Comparison of ENCODE assay signal across 1 cellular context in the genomic region with DNA sequence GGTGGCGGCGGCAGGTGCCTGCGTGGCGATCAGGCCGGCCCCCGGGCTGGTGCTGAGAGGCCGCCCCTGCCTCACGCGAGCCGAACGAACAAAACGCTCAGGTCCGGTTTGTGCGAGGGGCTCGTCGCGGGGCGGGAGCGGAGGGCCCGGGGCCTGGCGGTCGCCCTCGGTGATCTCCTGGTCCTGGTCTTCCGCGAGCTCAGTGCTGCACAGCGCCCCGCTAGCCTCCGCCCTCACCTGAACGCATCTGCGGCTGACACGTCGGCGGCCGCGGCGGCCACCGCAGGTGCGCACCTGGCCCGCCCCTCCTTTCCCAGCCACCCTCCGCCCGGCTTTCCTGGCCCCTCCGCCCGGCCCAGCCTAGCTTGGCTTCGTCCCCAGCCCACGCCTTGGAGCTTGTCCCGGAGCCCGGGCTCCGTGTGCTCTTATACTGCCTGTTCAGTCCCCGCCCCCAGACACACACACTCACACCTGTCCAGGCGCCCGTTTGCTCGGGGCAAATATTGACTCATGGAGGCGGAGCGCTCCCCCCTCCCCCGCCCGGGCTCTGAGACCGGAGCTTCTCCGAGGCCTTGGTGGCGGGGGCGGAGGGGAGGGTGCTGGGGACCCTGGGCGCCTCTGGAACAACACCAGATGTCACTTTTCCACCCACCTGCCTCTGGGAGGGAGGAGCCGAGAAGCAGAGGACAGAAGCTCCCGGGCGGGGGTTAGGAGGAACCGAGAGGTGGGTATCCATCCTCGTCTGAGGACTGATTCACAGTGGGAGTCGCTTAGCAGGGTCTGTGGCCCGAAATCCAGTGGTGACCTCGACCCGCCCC.
TF ChIP-seq lines count a peak whose summit lies in the region.

No MANE protein-coding gene starts in this region.

TF ChIP-seq in A549, 52 proteins besides CTCF, POLR2A, EP300 and RAD21:
- TF ChIP-seq HOXA7 (CRISPR knock-in tag; IDR thresholded peaks at IDR 0.05): no peak
